1 cellular context compared by ENCODE assay signal in the genomic region with DNA sequence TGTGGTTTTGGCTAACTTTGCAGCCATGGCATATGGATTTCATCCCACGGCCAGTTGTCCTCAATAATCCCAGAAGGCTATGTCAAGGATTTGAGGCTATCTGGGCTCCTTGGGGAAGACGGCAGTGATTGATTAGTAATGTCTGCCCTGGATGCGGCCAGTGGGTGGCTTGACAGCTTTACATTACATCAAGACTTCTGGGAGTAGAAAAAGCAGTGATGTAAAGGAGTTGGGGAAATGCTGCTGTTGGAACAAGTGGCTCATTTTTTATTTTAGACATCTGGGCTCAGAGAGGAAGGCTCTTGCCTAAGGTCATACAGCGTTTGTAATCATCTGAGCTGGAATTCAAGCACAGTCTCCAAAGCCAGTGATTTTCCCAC.
TF ChIP-seq lines count a peak whose summit lies in the region.

No MANE protein-coding gene starts in this region.

TF ChIP-seq in WTC11, 78 proteins besides CTCF, POLR2A, EP300 and RAD21:
- no peak for TF ChIP-seq ZSCAN18 (CRISPR knock-in tag; IDR thresholded peaks at IDR 0.05)
- TF ChIP-seq OVOL2 (CRISPR knock-in tag; IDR thresholded peaks at IDR 0.05; ENCODE audit: borderline replicate concordance), result no peak
- no peak for TF ChIP-seq TCF7 (CRISPR knock-in tag; IDR thresholded peaks at IDR 0.05; ENCODE audit: low read depth)
- TF ChIP-seq, protein P1, sequence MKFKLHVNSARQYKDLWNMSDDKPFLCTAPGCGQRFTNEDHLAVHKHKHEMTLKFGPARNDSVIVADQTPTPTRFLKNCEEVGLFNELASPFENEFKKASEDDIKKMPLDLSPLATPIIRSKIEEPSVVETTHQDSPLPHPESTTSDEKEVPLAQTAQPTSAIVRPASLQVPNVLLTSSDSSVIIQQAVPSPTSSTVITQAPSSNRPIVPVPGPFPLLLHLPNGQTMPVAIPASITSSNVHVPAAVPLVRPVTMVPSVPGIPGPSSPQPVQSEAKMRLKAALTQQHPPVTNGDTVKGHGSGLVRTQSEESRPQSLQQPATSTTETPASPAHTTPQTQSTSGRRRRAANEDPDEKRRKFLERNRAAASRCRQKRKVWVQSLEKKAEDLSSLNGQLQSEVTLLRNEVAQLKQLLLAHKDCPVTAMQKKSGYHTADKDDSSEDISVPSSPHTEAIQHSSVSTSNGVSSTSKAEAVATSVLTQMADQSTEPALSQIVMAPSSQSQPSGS (CRISPR knock-in tag; IDR thresholded peaks at IDR 0.05; ENCODE audit: borderline replicate concordance, low read depth), result no peak
- TF ChIP-seq KAT7 (CRISPR knock-in tag; IDR thresholded peaks at IDR 0.05; ENCODE audit: borderline replicate concordance), result no peak
- no peak for TF ChIP-seq ZNF138 (CRISPR knock-in tag; conservative IDR thresholded peaks at IDR 0.05)
- TF ChIP-seq, protein P2, sequence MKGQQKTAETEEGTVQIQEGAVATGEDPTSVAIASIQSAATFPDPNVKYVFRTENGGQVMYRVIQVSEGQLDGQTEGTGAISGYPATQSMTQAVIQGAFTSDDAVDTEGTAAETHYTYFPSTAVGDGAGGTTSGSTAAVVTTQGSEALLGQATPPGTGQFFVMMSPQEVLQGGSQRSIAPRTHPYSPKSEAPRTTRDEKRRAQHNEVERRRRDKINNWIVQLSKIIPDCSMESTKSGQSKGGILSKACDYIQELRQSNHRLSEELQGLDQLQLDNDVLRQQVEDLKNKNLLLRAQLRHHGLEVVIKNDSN (CRISPR knock-in tag; IDR thresholded peaks at IDR 0.05), result no peak
- no peak for TF ChIP-seq MYBL2 (CRISPR knock-in tag; IDR thresholded peaks at IDR 0.05)
- no peak for TF ChIP-seq ZNF263 (CRISPR knock-in tag; IDR thresholded peaks at IDR 0.05; ENCODE audit: low read depth)
- no peak for TF ChIP-seq NR3C1 (CRISPR knock-in tag; conservative IDR thresholded peaks at IDR 0.05; ENCODE audit: low read depth)
- no peak for TF ChIP-seq GABPB1 (CRISPR knock-in tag; IDR thresholded peaks at IDR 0.05)
